Comparison of ENCODE assay signal across 12 cellular contexts in genomic region chr17:49910094-49910857, GRCh38. TPM values are rescaled to one million over a fixed set of nuclear protein-coding genes. Genes with fewer than 3 reads are reported as not detected.
DNase-seq lines count a peak whose midpoint lies in the region; ATAC-seq, FAIRE-seq and TF ChIP-seq lines count a peak whose summit lies in the region.
"Had no signal": no experiment of that assay in that cellular context is flagged by ENCODE, and none has a peak within 500 bp of the region (broad histone marks: within the 10 kb centered on the region; RNA-seq: fewer than 3 reads in every experiment).

No MANE protein-coding gene starts in this region.

- H3K9ac ChIP-seq in K562 (ENCODE audit: insufficient read depth in 1 of 2, low read depth in 2 of 2, low read length in 2 of 2) (no peak overlapping the region), mesenchymal stem cell (ENCODE audit: low read length) (no peak overlapping the region)

- peaks cover 24 to 87% of the 10 kb centered on the region in 2 experiments; a peak in 4 of 5 replicates for H3K27me3 ChIP-seq in K562 (ENCODE audit: control insufficient read depth in 2 of 2, insufficient read depth in 2 of 2, low read length in 2 of 2)
- peaks cover 69 to 73% of the 10 kb centered on the region in 2 experiments for H3K27me3 ChIP-seq in mesenchymal stem cell (ENCODE audit: control insufficient read depth in 1 of 2, insufficient read depth in 1 of 2, low read length in 2 of 2)

- H3K9me3 Mint-ChIP-seq in activated CD8-positive, alpha-beta memory T cell treated with anti-CD3 and anti-CD28 coated beads, Interleukin-2, amount 10 ng/mL, durations not matched to agents 7 days and 5 days (ENCODE audit: low read depth), result no peaks in the 10 kb centered on the region
- no peaks in the 10 kb centered on the region for H3K9me3 Mint-ChIP-seq in stimulated activated naive CD8-positive, alpha-beta T cell treated with anti-CD3 and anti-CD28 coated beads, Interleukin-15, Interleukin-2, amounts not matched to agents 100 ng/mL and 50 ng/mL, for 24 hours
- H3K9me3 Mint-ChIP-seq: IgD-negative memory B cell; T-helper 1 cell treated with Interleukin-12 subunit alpha and Interleukin-12 subunit beta and Interleukin-4 antibody, amounts not matched to agents 30 μg/mL and 1 μg/mL, for 36 hours had no signal

- no peak overlapping the region for H2BK120ac ChIP-seq in mesenchymal stem cell (ENCODE audit: low read depth, low read length)

- DNase-seq in activated CD8-positive, alpha-beta memory T cell treated with anti-CD3 and anti-CD28 coated beads, Interleukin-2, amount 50 U/mL, for 4 hours, result peak; percentile 29
- DNase-seq in activated CD8-positive, alpha-beta memory T cell treated with anti-CD3 and anti-CD28 coated beads, Interleukin-2, amount 10 ng/mL, durations not matched to agents 7 days and 5 days, result no peak
- DNase-seq in K562 (ENCODE audit: extremely low read depth in 1 of 4, low spot score in 3 of 4) (peak; percentile 21 to 35 (median 27)), mesenchymal stem cell (peak; percentile 24), hypothalamus (lab: John Stamatoyannopoulos, UW) (no peak), NCI-H187 (lab: John Stamatoyannopoulos, UW) (no peak), NOMO-1 treated with DMSO at 0.1 percent for 48 hours (lab: John Stamatoyannopoulos, UW; ENCODE audit: unreplicated experiment) (no peak)
- DNase-seq: esophagus squamous epithelium had no signal

- no peak overlapping the region for H2BK5ac ChIP-seq in mesenchymal stem cell (ENCODE audit: low read depth, low read length, poor library complexity, severe bottlenecking)

- H3K4me1 ChIP-seq in K562 (replicated peaks in 1 of 2; ENCODE audit: control insufficient read depth in 2 of 2, insufficient read depth in 2 of 2, low read length in 2 of 2) (peaks cover 0 to 9% of the 10 kb centered on the region in 2 experiments; a peak in 3 of 5 replicates), mesenchymal stem cell (ENCODE audit: control insufficient read depth, insufficient read depth, low read depth, low read length) (peaks cover 26% of the 10 kb centered on the region)

- no peak overlapping the region for H3K27ac Mint-ChIP-seq in activated CD8-positive, alpha-beta memory T cell treated with anti-CD3 and anti-CD28 coated beads, Interleukin-2, amount 10 ng/mL, durations not matched to agents 7 days and 5 days
- H3K27ac Mint-ChIP-seq in stimulated activated naive CD8-positive, alpha-beta T cell treated with anti-CD3 and anti-CD28 coated beads, Interleukin-15, Interleukin-2, amounts not matched to agents 100 ng/mL and 50 ng/mL, for 24 hours, result no peak overlapping the region
- H3K27ac Mint-ChIP-seq: T-helper 1 cell treated with Interleukin-12 subunit alpha and Interleukin-12 subunit beta and Interleukin-4 antibody, amounts not matched to agents 30 μg/mL and 1 μg/mL, for 36 hours had no signal

- H3K4me3 Mint-ChIP-seq in activated CD8-positive, alpha-beta memory T cell treated with anti-CD3 and anti-CD28 coated beads, Interleukin-2, amount 10 ng/mL, durations not matched to agents 7 days and 5 days, result no peak overlapping the region
- peak overlapping the region; percentile 63 for H3K4me3 Mint-ChIP-seq in stimulated activated naive CD8-positive, alpha-beta T cell treated with anti-CD3 and anti-CD28 coated beads, Interleukin-15, Interleukin-2, amounts not matched to agents 100 ng/mL and 50 ng/mL, for 24 hours
- H3K4me3 Mint-ChIP-seq: T-helper 1 cell treated with Interleukin-12 subunit alpha and Interleukin-12 subunit beta and Interleukin-4 antibody, amounts not matched to agents 30 μg/mL and 1 μg/mL, for 36 hours had no signal

- no peak overlapping the region for H3K4ac ChIP-seq in mesenchymal stem cell (ENCODE audit: low read depth in 1 of 2, low read length in 2 of 2)

- no peak overlapping the region for H2AK5ac ChIP-seq in mesenchymal stem cell (ENCODE audit: low read length, severe bottlenecking)

- H4K91ac ChIP-seq in mesenchymal stem cell (ENCODE audit: low read length), result no peak overlapping the region

- BruUV-seq in K562 (replicated peaks; lab: Mats Ljungman, UMichigan), result no TSS peak

- H3K4me3 ChIP-seq in K562 (no peak overlapping the region), mesenchymal stem cell (ENCODE audit: insufficient read depth in 1 of 2, low read depth in 1 of 2, low read length in 2 of 2) (peak overlapping the region in 1 of 2 experiments; percentile 29)

- H2BK12ac ChIP-seq in mesenchymal stem cell (ENCODE audit: low read length in 2 of 2), result no peak overlapping the region

- TF ChIP-seq CTCF in K562 (IDR thresholded peaks at IDR 0.05 in 2 of 3, conservative IDR thresholded peaks at IDR 0.05 in 1 of 3; ENCODE audit: insufficient read depth in 2 of 3, low read depth in 1 of 3, low read length in 3 of 3), result no peak

- in situ Hi-C loops in K562 (cut with MboI), result no loop called here

- no peak for TF ChIP-seq POLR2A in K562 (conservative IDR thresholded peaks at IDR 0.05)

- H3K4me1 Mint-ChIP-seq in activated CD8-positive, alpha-beta memory T cell treated with anti-CD3 and anti-CD28 coated beads, Interleukin-2, amount 10 ng/mL, durations not matched to agents 7 days and 5 days, result peaks cover 5% of the 10 kb centered on the region
- H3K4me1 Mint-ChIP-seq in stimulated activated naive CD8-positive, alpha-beta T cell treated with anti-CD3 and anti-CD28 coated beads, Interleukin-15, Interleukin-2, amounts not matched to agents 100 ng/mL and 50 ng/mL, for 24 hours (ENCODE audit: low read depth), result peaks cover 11% of the 10 kb centered on the region

- WGBS in K562 (ENCODE audit: insufficient coverage, low coverage, missing lambda C conversion rate), result 23% methylated on average over 30 of the region's 69 CpGs
- WGBS in mesenchymal stem cell, result under 1% methylated on average over 39 of the region's 69 CpGs

- H3K79me1 ChIP-seq in mesenchymal stem cell (replicated peaks; ENCODE audit: low read length, poor library complexity, severe bottlenecking), result no peaks in the 10 kb centered on the region

- H3K36me3 ChIP-seq in K562 (ENCODE audit: control insufficient read depth, insufficient read depth, low read length) (no peaks in the 10 kb centered on the region), mesenchymal stem cell (ENCODE audit: control insufficient read depth in 1 of 2, insufficient read depth in 2 of 2, low read depth in 1 of 2, low read length in 2 of 2) (no peaks in the 10 kb centered on the region)
- H3K36me3 ChIP-seq: esophagus squamous epithelium had no signal

- no peaks in the 10 kb centered on the region for H3K79me2 ChIP-seq in K562 (ENCODE audit: control insufficient read depth, insufficient read depth, low read length)

- FAIRE-seq in K562 (lab: Jason Lieb, UNC), result peak; percentile 19

- H3K27ac ChIP-seq in K562 (ENCODE audit: extremely low read depth, low read depth, low read length) (no peak overlapping the region), mesenchymal stem cell (ENCODE audit: low read length, poor library complexity, severe bottlenecking) (no peak overlapping the region)
- H3K27ac ChIP-seq: C4-2B, esophagus squamous epithelium had no signal

- H3K18ac ChIP-seq in mesenchymal stem cell (ENCODE audit: low read depth in 1 of 2, low read length in 2 of 2), result no peak overlapping the region

- peaks cover 73% of the 10 kb centered on the region for H3K27me3 Mint-ChIP-seq in activated CD8-positive, alpha-beta memory T cell treated with anti-CD3 and anti-CD28 coated beads, Interleukin-2, amount 10 ng/mL, durations not matched to agents 7 days and 5 days
- peaks cover 73% of the 10 kb centered on the region for H3K27me3 Mint-ChIP-seq in stimulated activated naive CD8-positive, alpha-beta T cell treated with anti-CD3 and anti-CD28 coated beads, Interleukin-15, Interleukin-2, amounts not matched to agents 100 ng/mL and 50 ng/mL, for 24 hours

- CTCF ChIA-PET in activated CD8-positive, alpha-beta memory T cell treated with anti-CD3 and anti-CD28 coated beads, Interleukin-2, amount 10 ng/mL, durations not matched to agents 7 days and 5 days (lab: Charles Lee), result interaction anchor here (0.8 to 4.4 kb wide), 6 partner anchors 11 to 184 kb away, joined by 3 to 31 read pairs (median 4); no protein-coding TSS in a partner anchor
- CTCF ChIA-PET in K562 (lab: Yijun Ruan, JAX; ENCODE audit: low intra/inter-chr PET ratio), result no interaction called here

- intact Hi-C loops in K562 (cut with micrococcal nuclease), result no loop called here

- TF ChIP-seq EP300 in K562 (IDR thresholded peaks at IDR 0.05; ENCODE audit: low read length), result no peak

- no peaks in the 10 kb centered on the region for H3K9me1 ChIP-seq in K562 (ENCODE audit: control insufficient read depth, insufficient read depth, low read length)

- TF ChIP-seq RAD21 in K562 (CRISPR knock-in tag; conservative IDR thresholded peaks at IDR 0.05 in 1 of 2, IDR thresholded peaks at IDR 0.05 in 1 of 2), result no peak

- H3K9me3 ChIP-seq in K562 (replicated peaks; ENCODE audit: control insufficient read depth, insufficient read depth, low read depth, low read length) (0 out of 2 replicates have a peak, but pooled peaks cover 2% of the 10 kb centered on the region), mesenchymal stem cell (ENCODE audit: control insufficient read depth, low read length) (no peaks in the 10 kb centered on the region)
- H3K9me3 ChIP-seq: esophagus squamous epithelium had no signal

- H2AFZ ChIP-seq in K562 (ENCODE audit: low read depth, low read length), result no peak overlapping the region
- no peak overlapping the region for H2AFZ ChIP-seq in mesenchymal stem cell (ENCODE audit: low read depth, low read length)

- H3K36me3 Mint-ChIP-seq in activated CD8-positive, alpha-beta memory T cell treated with anti-CD3 and anti-CD28 coated beads, Interleukin-2, amount 10 ng/mL, durations not matched to agents 7 days and 5 days, result no peaks in the 10 kb centered on the region
- H3K36me3 Mint-ChIP-seq in stimulated activated naive CD8-positive, alpha-beta T cell treated with anti-CD3 and anti-CD28 coated beads, Interleukin-15, Interleukin-2, amounts not matched to agents 100 ng/mL and 50 ng/mL, for 24 hours (ENCODE audit: low read depth), result no peaks in the 10 kb centered on the region
- H3K36me3 Mint-ChIP-seq: IgD-negative memory B cell had no signal

- ATAC-seq in activated CD8-positive, alpha-beta memory T cell treated with anti-CD3 and anti-CD28 coated beads, Interleukin-2, amount 10 ng/mL, durations not matched to agents 7 days and 5 days, result no peak
- ATAC-seq in K562, result no peak

- H3K23ac ChIP-seq in mesenchymal stem cell (ENCODE audit: low read length in 2 of 2), result peak overlapping the region in 1 of 2 experiments; percentile 70

- no peak overlapping the region for H3K4me2 ChIP-seq in K562 (ENCODE audit: insufficient read depth, low read length)
- H3K4me2 ChIP-seq in mesenchymal stem cell (ENCODE audit: low read length, poor library complexity, severe bottlenecking), result peak overlapping the region; percentile 65

- H4K8ac ChIP-seq in mesenchymal stem cell (ENCODE audit: low read length), result no peak overlapping the region

- H2BK15ac ChIP-seq in mesenchymal stem cell (ENCODE audit: low read depth, poor library complexity, severe bottlenecking), result no peak overlapping the region

- H4K20me1 ChIP-seq in K562 (replicated peaks; ENCODE audit: control insufficient read depth, insufficient read depth, low read length), result peaks cover 12% of the 10 kb centered on the region; the same call in 1 of the 2 replicates

- no peak overlapping the region for H3K14ac ChIP-seq in mesenchymal stem cell (ENCODE audit: low read length in 2 of 2)

- POLR2A ChIA-PET in K562 (lab: Yijun Ruan, JAX), result interaction anchor here (0.6 to 0.9 kb wide), 2 partner anchors 31 to 127 kb away, joined by 3 to 4 read pairs; no protein-coding TSS in a partner anchor

RNA-seq across cellular contexts. Expression of gene DLX4, which starts 58.7 kb away (rescaled TPM):
- total RNA-seq in activated CD8-positive, alpha-beta memory T cell treated with anti-CD3 and anti-CD28 coated beads, Interleukin-2, amount 10 ng/mL, durations not matched to agents 7 days and 5 days, result under 1 TPM in 1 of 2 experiments, not detected in 1; 0.23 TPM
- total RNA-seq in K562 (2011; cell fraction: chromatin; rRNA removed; ENCODE audit: low replicate concordance), result 2.6 and 9.0 TPM in 2 replicates
- total RNA-seq in K562 (2011; cell fraction: nucleolus; rRNA removed), result 5.0 and 6.3 TPM in 2 replicates
- 3.4 and 4.4 TPM in 2 replicates for total RNA-seq in K562 (2011; cell fraction: nucleoplasm; rRNA removed)
- total RNA-seq in K562 (2014; rRNA removed) (0.32 and 0.41 TPM in 2 replicates), K562 (2014; rRNA removed; fragmentation: Illumina TruSeq; extraction: Trizol) (0.25 and 0.32 TPM in 2 replicates), K562 (2015; rRNA removed; fragmentation: Illumina TruSeq; extraction: Trizol) (0.58 and 0.83 TPM in 2 replicates), K562 (2021) (1.7 TPM in 2 replicates)
- polyA plus RNA-seq in K562 (2011; rRNA removed) (1.6 and 2.2 TPM in 2 replicates), K562 (2014; fragmentation: Illumina TruSeq; extraction: Trizol) (0.96 and 1.1 TPM in 2 replicates), K562 (2014; fragmentation: Nextera tagmentation; extraction: Ambion mirVana) (under 1 TPM; 0.15 to 0.39 TPM), K562 (2014; rRNA removed) (0.58 and 1.2 TPM in 2 replicates)
- polyA plus RNA-seq in K562 (2011; cell fraction: cytosol; rRNA removed), result 0.84 and 2.2 TPM in 2 replicates
- 5.6 and 15.3 TPM in 2 replicates for polyA plus RNA-seq in K562 (2011; cell fraction: nucleus; rRNA removed)
- polyA plus RNA-seq in K562 (2012), result 1.6 and 4.2 TPM in 2 replicates
- polyA minus RNA-seq in K562 (2011; rRNA and poly(A)+ RNA removed), result 0.72 and 1.4 TPM in 2 replicates
- polyA minus RNA-seq in K562 (2011; cell fraction: cytosol; rRNA and poly(A)+ RNA removed), result 0.82 and 1.2 TPM in 2 replicates
- 0.67 and 3.2 TPM in 2 replicates for polyA minus RNA-seq in K562 (2011; cell fraction: nucleus; rRNA and poly(A)+ RNA removed)
- 0.14 TPM for polyA plus RNA-seq in mesenchymal stem cell (2013, experiment 1 of 2)
- 0.03 TPM for polyA plus RNA-seq in mesenchymal stem cell (2013, experiment 2 of 2)
- polyA plus RNA-seq: IgD-negative memory B cell had no signal

Comparison
In these comparisons a context has a peak if more than half of its experiments do, and no peak if none do; other contexts are left out.
1. DNase-seq: peak in activated CD8-positive, alpha-beta memory T cell treated with anti-CD3 and anti-CD28 coated beads, Interleukin-2, amount 50 U/mL, for 4 hours (single experiment), K562 (4 of 4) and mesenchymal stem cell (single experiment); none in activated CD8-positive, alpha-beta memory T cell treated with anti-CD3 and anti-CD28 coated beads, Interleukin-2, amount 10 ng/mL, durations not matched to agents 7 days and 5 days (single experiment), hypothalamus (0 of 51), NCI-H187 (0 of 2) and NOMO-1 treated with DMSO at 0.1 percent for 48 hours (single experiment).